ENCODE assay signal across 19 cellular contexts in genomic region chr13:44172411-44172810, GRCh38.
"Had no signal": no experiment of that assay in that cellular context is flagged by ENCODE, and none has a peak within 500 bp of the region (broad histone marks: within the 10 kb centered on the region; RNA-seq: fewer than 3 reads in every experiment).

No MANE protein-coding gene starts in this region.

- H3K36me3 ChIP-seq: gastroesophageal sphincter, heart right ventricle, left ventricle myocardium inferior, neural progenitor cell, prostate gland had no signal

- ATAC-seq: activated CD8-positive, alpha-beta T cell treated with anti-CD3 and anti-CD28 coated beads for 36 hours; body of pancreas; gastroesophageal sphincter; heart right ventricle; mucosa of descending colon; right cardiac atrium; stimulated activated effector memory CD8-positive, alpha-beta T cell treated with anti-CD3 and anti-CD28 coated beads, Interleukin-12 subunit alpha, Interleukin-12 subunit beta, amount 100 ng/mL, for 72 hours had no signal

- H3K9me3 ChIP-seq: body of pancreas, gastroesophageal sphincter, left ventricle myocardium inferior, mucosa of descending colon, prostate gland had no signal

- H3K4me1 ChIP-seq: body of pancreas, neural progenitor cell, prostate gland had no signal

- H3K27ac ChIP-seq: body of pancreas, gastroesophageal sphincter, heart right ventricle, left ventricle myocardium inferior, neural progenitor cell, prostate gland had no signal

- H2AFZ ChIP-seq: neural progenitor cell had no signal

- H3K4me2 ChIP-seq: neural progenitor cell had no signal

- H3K4me3 ChIP-seq: body of pancreas, gastroesophageal sphincter, heart right ventricle, left ventricle myocardium inferior, mucosa of descending colon, neural progenitor cell, prostate gland had no signal

- DNase-seq: activated CD4-positive, alpha-beta T cell treated with anti-CD3 and anti-CD28 coated beads, Interleukin-2, amount 10 ng/mL, durations not matched to agents 24 days and 14 days; activated CD8-positive, alpha-beta T cell treated with anti-CD3 and anti-CD28 coated beads for 36 hours; activated naive CD4-positive, alpha-beta T cell treated with anti-CD3 and anti-CD28 coated beads for 36 hours; activated T-cell treated with anti-CD3 and anti-CD28 coated beads, Interleukin-2, amount 50 U/mL, for 1 hour; body of pancreas; caudate nucleus; heart right ventricle; kidney glomerular epithelial cell; left ventricle myocardium inferior; mucosa of descending colon; naive B cell; right cardiac atrium; small intestine; stimulated activated CD4-positive, alpha-beta T cell treated with anti-CD3 and anti-CD28 coated beads, Interleukin-4, amount 100 ng/mL, for 1 hour; T-helper 9 cell had no signal

- H3K27me3 ChIP-seq: body of pancreas, gastroesophageal sphincter, heart right ventricle, neural progenitor cell had no signal

- H3K9ac ChIP-seq: neural progenitor cell had no signal
